Comparison of ENCODE assay signal across 1 cellular context in genomic region chr20:48098099-48098498, GRCh38.
TF ChIP-seq lines count a peak whose summit lies in the region.

No MANE protein-coding gene starts in this region.

TF ChIP-seq in H1, 55 proteins besides CTCF, POLR2A, EP300 and RAD21 (continued from another document):
- TF ChIP-seq USF2 (IDR thresholded peaks at IDR 0.05; ENCODE audit: low read length): peak; percentile 69
